In the genomic region with DNA sequence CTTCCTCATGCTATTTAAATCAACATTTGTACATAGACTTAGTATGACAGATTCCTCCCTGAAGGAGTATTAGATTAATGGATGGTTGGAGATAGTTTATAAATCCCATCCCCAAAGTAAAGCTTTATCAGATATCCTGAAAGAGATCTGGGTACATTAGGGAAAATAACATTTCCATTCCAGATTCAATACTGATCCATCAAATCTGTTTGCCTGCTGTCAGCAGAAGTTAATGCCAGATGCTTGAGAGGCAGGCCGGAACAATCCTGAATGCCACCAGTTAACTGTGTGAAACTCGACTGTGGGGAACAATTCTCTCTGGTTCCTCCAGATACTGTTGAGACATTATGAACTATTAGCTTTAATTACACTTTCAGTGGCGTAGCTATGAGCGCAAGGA, we compare ENCODE assay signal across 1 cellular context.
A peak's percentile ranks its signal among the peaks of the same experiment; 100 is the strongest.
TF ChIP-seq lines count a peak whose summit lies in the region.

No MANE protein-coding gene starts in this region.

TF ChIP-seq in SK-N-SH treated with all-trans-retinoic acid at 6 μM for 48 hours, 23 proteins besides CTCF, POLR2A, EP300 and RAD21 (continued from another document):
- TF ChIP-seq, protein P1, sequence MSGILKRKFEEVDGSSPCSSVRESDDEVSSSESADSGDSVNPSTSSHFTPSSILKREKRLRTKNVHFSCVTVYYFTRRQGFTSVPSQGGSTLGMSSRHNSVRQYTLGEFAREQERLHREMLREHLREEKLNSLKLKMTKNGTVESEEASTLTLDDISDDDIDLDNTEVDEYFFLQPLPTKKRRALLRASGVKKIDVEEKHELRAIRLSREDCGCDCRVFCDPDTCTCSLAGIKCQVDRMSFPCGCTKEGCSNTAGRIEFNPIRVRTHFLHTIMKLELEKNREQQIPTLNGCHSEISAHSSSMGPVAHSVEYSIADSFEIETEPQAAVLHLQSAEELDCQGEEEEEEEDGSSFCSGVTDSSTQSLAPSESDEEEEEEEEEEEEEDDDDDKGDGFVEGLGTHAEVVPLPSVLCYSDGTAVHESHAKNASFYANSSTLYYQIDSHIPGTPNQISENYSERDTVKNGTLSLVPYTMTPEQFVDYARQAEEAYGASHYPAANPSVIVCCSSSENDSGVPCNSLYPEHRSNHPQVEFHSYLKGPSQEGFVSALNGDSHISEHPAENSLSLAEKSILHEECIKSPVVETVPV (CRISPR knock-in tag; IDR thresholded peaks at IDR 0.05) = 0 out of 2 replicates have a peak, but pooled peaks have one; percentile 22
- TF ChIP-seq ISL1 (CRISPR knock-in tag; IDR thresholded peaks at IDR 0.05) (peak; percentile 93), TCF4 (CRISPR knock-in tag; IDR thresholded peaks at IDR 0.05; ENCODE audit: borderline replicate concordance) (peak; percentile 63)
